ENCODE assay signal across 1 cellular context in genomic region chr17:34826332-34826731, GRCh38.
TF ChIP-seq lines count a peak whose summit lies in the region.

No MANE protein-coding gene starts in this region.

TF ChIP-seq in PFSK-1, 5 proteins besides CTCF, POLR2A, EP300 and RAD21 (continued from another document):
- peak in 1 of 2 experiments; percentile 24; a peak in 1 of 4 replicates for TF ChIP-seq REST (IDR thresholded peaks at IDR 0.05; ENCODE audit: insufficient read depth in 1 of 2, low read depth in 2 of 2, low read length in 2 of 2)
